ENCODE assay signal across 23 cellular contexts in genomic region chr14:90464481-90464880, GRCh38.
DNase-seq lines count a peak whose midpoint lies in the region; TF ChIP-seq lines count a peak whose summit lies in the region.
"Had no signal": no experiment of that assay in that cellular context is flagged by ENCODE, and none has a peak within 500 bp of the region (broad histone marks: within the 10 kb centered on the region; RNA-seq: fewer than 3 reads in every experiment).

No MANE protein-coding gene starts in this region.

- H3K9me3 ChIP-seq in BLaER1, result peaks cover 8% of the 10 kb centered on the region
- H3K9me3 ChIP-seq: BE2C, Caco-2 had no signal

- H3K4me1 Mint-ChIP-seq in neural crest cell (no peaks in the 10 kb centered on the region), type B pancreatic cell (ENCODE audit: unreplicated experiment) (no peaks in the 10 kb centered on the region)

- H3K27ac ChIP-seq in BLaER1, result no peak overlapping the region; the same call in 1 of the 2 replicates
- H3K27ac ChIP-seq: A549, C4-2B had no signal

- H3K36me3 Mint-ChIP-seq in neural crest cell (ENCODE audit: low read depth) (peaks cover 2% of the 10 kb centered on the region), type B pancreatic cell (no peaks in the 10 kb centered on the region)
- H3K36me3 Mint-ChIP-seq: CD4-positive, CD25-positive, alpha-beta regulatory T cell; CD8-positive, alpha-beta T cell had no signal

- DNase-seq in GM10248 (ENCODE audit: extremely low spot score), result peak; percentile 5
- no peak for DNase-seq in neural crest cell (ENCODE audit: low read depth, low spot score)
- DNase-seq in type B pancreatic cell (ENCODE audit: extremely low spot score, unreplicated experiment), result no peak
- no peak for DNase-seq in SW 1271 (lab: John Stamatoyannopoulos, UW)
- no peak for DNase-seq in activated CD4-positive, alpha-beta T cell treated with anti-CD3 and anti-CD28 coated beads, Interleukin-2, amount 50 U/mL, for 1 hour
- DNase-seq in NCI-H1436 (lab: John Stamatoyannopoulos, UW), result no peak
- DNase-seq: 8988T; ACHN; AML-193; BE2C; Caco-2; CD4-positive, CD25-positive, alpha-beta regulatory T cell; CD8-positive, alpha-beta T cell; DMS 273 treated with DMSO at 0.1 percent for 48 hours; DMS53; DMS79 treated with DMSO at 0.1 percent for 48 hours; GF-D8; GOT3; H7; HCEC 1CT had no signal

- no peak overlapping the region for H3K9ac ChIP-seq in BLaER1

- TF ChIP-seq CTCF in GM10248 (IDR thresholded peaks at IDR 0.05; ENCODE audit: control extremely low read depth, extremely low read depth, low read depth, missing control alignments), result no peak
- no peak for TF ChIP-seq CTCF in neural crest cell (conservative IDR thresholded peaks at IDR 0.05)
- TF ChIP-seq CTCF in type B pancreatic cell (conservative IDR thresholded peaks at IDR 0.05), result no peak

- H3K4me3 ChIP-seq in BLaER1, result no peak overlapping the region
- H3K4me3 ChIP-seq: A549 had no signal

- no peaks in the 10 kb centered on the region for H3K36me3 ChIP-seq in BLaER1
- H3K36me3 ChIP-seq: BE2C had no signal

- H3K4me2 ChIP-seq in BLaER1, result peak overlapping the region; percentile 33
- H3K4me2 ChIP-seq: A549 had no signal

- peaks cover 14% of the 10 kb centered on the region for H3K27me3 Mint-ChIP-seq in neural crest cell (ENCODE audit: low read depth)
- H3K27me3 Mint-ChIP-seq in type B pancreatic cell, result no peaks in the 10 kb centered on the region

- no peaks in the 10 kb centered on the region for H3K27me3 ChIP-seq in BLaER1
- H3K27me3 ChIP-seq: BE2C had no signal

- H3K4me3 Mint-ChIP-seq in neural crest cell (no peak overlapping the region), type B pancreatic cell (no peak overlapping the region)
- H3K4me3 Mint-ChIP-seq: CD8-positive, alpha-beta T cell had no signal

- H3K27ac Mint-ChIP-seq in neural crest cell (ENCODE audit: unreplicated experiment) (peak overlapping the region; percentile 37), type B pancreatic cell (peak overlapping the region; percentile 54)
- H3K27ac Mint-ChIP-seq: CD8-positive, alpha-beta T cell had no signal

- POLR2A ChIA-PET in GM10248 (lab: Yijun Ruan, JAX), result no interaction called here

- CTCF ChIA-PET in GM10248 (lab: Yijun Ruan, JAX), result no interaction called here

- peaks cover 7% of the 10 kb centered on the region for H3K9me3 Mint-ChIP-seq in neural crest cell
- no peaks in the 10 kb centered on the region for H3K9me3 Mint-ChIP-seq in type B pancreatic cell
- H3K9me3 Mint-ChIP-seq: CD8-positive, alpha-beta T cell had no signal

- H4K20me1 ChIP-seq in BLaER1, result no peaks in the 10 kb centered on the region

- peaks cover 10% of the 10 kb centered on the region for H3K4me1 ChIP-seq in BLaER1
- H3K4me1 ChIP-seq: A549, BE2C, Caco-2 had no signal
